9 cellular contexts compared by ENCODE assay signal in genomic region chr6:157019733-157020132, GRCh38.
DNase-seq lines count a peak whose midpoint lies in the region; ATAC-seq and TF ChIP-seq lines count a peak whose summit lies in the region.
"Had no signal": no experiment of that assay in that cellular context is flagged by ENCODE, and none has a peak within 500 bp of the region (broad histone marks: within the 10 kb centered on the region; RNA-seq: fewer than 3 reads in every experiment).

No MANE protein-coding gene starts in this region.

- H3K27me3 ChIP-seq in SK-N-SH (ENCODE audit: insufficient read depth) (no peaks in the 10 kb centered on the region), RWPE2 (ENCODE audit: insufficient read depth, poor library complexity, severe bottlenecking) (no peaks in the 10 kb centered on the region), fibroblast of lung (ENCODE audit: control insufficient read depth, insufficient read depth, low read length) (no peaks in the 10 kb centered on the region), spleen (replicated peaks in 1 of 7) (no peaks in the 10 kb centered on the region), upper lobe of right lung (no peaks in the 10 kb centered on the region)
- H3K27me3 ChIP-seq: cardiac muscle cell had no signal

- H3K27ac ChIP-seq in SK-N-SH (ENCODE audit: low read depth in 2 of 2, low read length in 1 of 2) (peak overlapping the region; percentile 98), RWPE2 (ENCODE audit: poor library complexity, severe bottlenecking) (peak overlapping the region; percentile 87), fibroblast of lung (ENCODE audit: insufficient read depth, low read length) (peak overlapping the region; percentile 22), spleen (peak overlapping the region in 7 of 8 donors; percentile 98 to 100 (median 100)), upper lobe of right lung (no peak overlapping the region)

- H3K36me3 ChIP-seq in SK-N-SH (replicated peaks in 1 of 2; ENCODE audit: control insufficient read depth in 1 of 2, insufficient read depth in 2 of 2, low read length in 1 of 2): no peaks in the 10 kb centered on the region
- no peaks in the 10 kb centered on the region for H3K36me3 ChIP-seq in RWPE2 (ENCODE audit: low read depth)
- no peaks in the 10 kb centered on the region for H3K36me3 ChIP-seq in fibroblast of lung (ENCODE audit: control insufficient read depth, insufficient read depth, low read length)
- no peaks in the 10 kb centered on the region for H3K36me3 ChIP-seq in spleen
- H3K36me3 ChIP-seq in upper lobe of right lung: no peaks in the 10 kb centered on the region
- H3K36me3 ChIP-seq: cardiac muscle cell had no signal

- TF ChIP-seq EP300 in SK-N-SH (IDR thresholded peaks at IDR 0.05; ENCODE audit: borderline replicate concordance in 1 of 2, low read depth in 1 of 2, low read length in 1 of 2): no peak

- H3K79me2 ChIP-seq in SK-N-SH (ENCODE audit: insufficient read depth) (peaks cover 82% of the 10 kb centered on the region), fibroblast of lung (ENCODE audit: control insufficient read depth, insufficient read depth, low read length) (peaks cover 34% of the 10 kb centered on the region)

- POLR2A ChIA-PET in SK-N-SH (lab: Yijun Ruan, JAX): interaction anchor here (0.9 kb wide), 1 partner anchor 241 kb away, joined by 3 read pairs; no protein-coding TSS in a partner anchor

- H3K4me2 ChIP-seq in SK-N-SH: peak overlapping the region; percentile 52; the same call in 1 of the 2 replicates
- H3K4me2 ChIP-seq in fibroblast of lung (ENCODE audit: extremely low read depth, insufficient read depth, low read length): peak overlapping the region; percentile 53

- H3K4me1 ChIP-seq in SK-N-SH (ENCODE audit: control insufficient read depth in 1 of 2, insufficient read depth in 2 of 2, low read depth in 1 of 2, low read length in 1 of 2) (peaks cover 7 to 16% of the 10 kb centered on the region in 2 experiments), RWPE2 (ENCODE audit: insufficient read depth, poor library complexity, severe bottlenecking) (peaks cover 16% of the 10 kb centered on the region), fibroblast of lung (ENCODE audit: control insufficient read depth, extremely low read depth, insufficient read depth, low read length) (peaks cover 7% of the 10 kb centered on the region), spleen (peaks cover 35 to 89% (median 54%) of the 10 kb centered on the region in 6 donors), upper lobe of right lung (peaks cover 32% of the 10 kb centered on the region)

- H2AFZ ChIP-seq in SK-N-SH (ENCODE audit: low read depth): no peak overlapping the region
- H2AFZ ChIP-seq in fibroblast of lung (ENCODE audit: low read length): no peak overlapping the region

- TF ChIP-seq CTCF in SK-N-SH (IDR thresholded peaks at IDR 0.05) (peak; percentile 11; the same call in 1 of the 2 replicates), RWPE2 (IDR thresholded peaks at IDR 0.05; ENCODE audit: poor library complexity, severe bottlenecking) (no peak), fibroblast of lung (conservative IDR thresholded peaks at IDR 0.05 in 1 of 2, IDR thresholded peaks at IDR 0.05 in 1 of 2; ENCODE audit: low read depth in 1 of 2, low read length in 2 of 2) (peak in 1 of 2 donors; percentile 19), spleen (IDR thresholded peaks at IDR 0.05 in 8 of 11, conservative IDR thresholded peaks at IDR 0.05 in 3 of 11) (peak in 4 of 11 experiments; percentile 7 to 21 (median 16)), upper lobe of right lung (IDR thresholded peaks at IDR 0.05) (no peak)

- CTCF ChIA-PET in SK-N-SH (lab: Yijun Ruan, JAX): interaction anchor here (0.9 to 1.9 kb wide), 7 partner anchors 9 to 240 kb away, joined by 3 to 5 read pairs (median 3); no protein-coding TSS in a partner anchor

- H3F3A ChIP-seq in SK-N-SH (replicated peaks; ENCODE audit: insufficient read depth): peaks cover 27% of the 10 kb centered on the region

- TF ChIP-seq POLR2A in spleen (IDR thresholded peaks at IDR 0.05): no peak

- DNase-seq in SK-N-SH (no peak), RWPE2 (ENCODE audit: low spot score) (no peak), fibroblast of lung (ENCODE audit: low read depth in 2 of 2) (peak in 1 of 2 donors; percentile 56), spleen (no peak), NCI-H2227 (lab: John Stamatoyannopoulos, UW; ENCODE audit: unreplicated experiment) (no peak), upper lobe of right lung (no peak)

- intact Hi-C loops in spleen (cut with DNase I; ENCODE audit: low total_unique reads): loop anchor here (5.0 kb wide), 1 partner anchor 237 kb away; no protein-coding TSS in a partner anchor
- intact Hi-C loops in upper lobe of right lung (cut with DNase I): loop anchor here (10.0 kb wide), 1 partner anchor 165 kb away; no protein-coding TSS in a partner anchor

- 86% methylated on average over 7 of the region's 7 CpGs for WGBS in SK-N-SH (ENCODE audit: low lambda C conversion rate)
- 37 to 57% (median 45%) methylated on average over 7 of the region's 7 CpGs for WGBS in spleen, 5 donors

- no peak for ATAC-seq in SK-N-SH treated with all-trans-retinoic acid at 6 μM for 48 hours
- ATAC-seq in RWPE2 (ENCODE audit: low read depth): no peak
- ATAC-seq in HG02884 (IDR thresholded peaks at IDR 0.05; ENCODE audit: unreplicated experiment): no peak
- ATAC-seq in upper lobe of right lung: no peak

- H3K4me3 ChIP-seq in SK-N-SH (ENCODE audit: low read depth in 2 of 2, low read length in 1 of 2) (no peak overlapping the region), RWPE2 (ENCODE audit: severe bottlenecking) (no peak overlapping the region), fibroblast of lung (replicated peaks in 1 of 4; ENCODE audit: control extremely low read depth in 1 of 4, insufficient read depth in 1 of 4, low read depth in 3 of 4, low read length in 4 of 4) (peak overlapping the region in 1 of 4 experiments; percentile 79), spleen (peak overlapping the region in 1 of 8 donors; percentile 87), upper lobe of right lung (no peak overlapping the region)

- H3K9ac ChIP-seq in SK-N-SH: peak overlapping the region; percentile 99; the same call in 1 of the 2 replicates
- H3K9ac ChIP-seq in fibroblast of lung (ENCODE audit: insufficient read depth, low read length): no peak overlapping the region

- TF ChIP-seq RAD21 in SK-N-SH (IDR thresholded peaks at IDR 0.05; ENCODE audit: low read length): peak; percentile 29

- H3K9me2 ChIP-seq in SK-N-SH: no peaks in the 10 kb centered on the region

- peaks cover 20% of the 10 kb centered on the region for H4K20me1 ChIP-seq in SK-N-SH (ENCODE audit: insufficient read depth)
- no peaks in the 10 kb centered on the region for H4K20me1 ChIP-seq in fibroblast of lung (ENCODE audit: control insufficient read depth, extremely low read depth, insufficient read depth, low read length)

- no peaks in the 10 kb centered on the region for H3K9me3 ChIP-seq in SK-N-SH
- H3K9me3 ChIP-seq in RWPE2 (ENCODE audit: severe bottlenecking): no peaks in the 10 kb centered on the region
- no peaks in the 10 kb centered on the region for H3K9me3 ChIP-seq in fibroblast of lung (ENCODE audit: control insufficient read depth, insufficient read depth, low read depth, low read length)
- no peaks in the 10 kb centered on the region for H3K9me3 ChIP-seq in spleen
- H3K9me3 ChIP-seq in upper lobe of right lung: no peaks in the 10 kb centered on the region

TF ChIP-seq in SK-N-SH, 30 proteins besides CTCF, POLR2A, EP300 and RAD21 (continues in another document):
- TF ChIP-seq NFIC (IDR thresholded peaks at IDR 0.05; ENCODE audit: borderline replicate concordance) (no peak), RFX5 (IDR thresholded peaks at IDR 0.05; ENCODE audit: low read length) (no peak), NRF1 (IDR thresholded peaks at IDR 0.05; ENCODE audit: low read depth, low read length) (no peak), POLR2AphosphoS5 (IDR thresholded peaks at IDR 0.05; ENCODE audit: low read depth, low read length) (no peak), IRF3 (IDR thresholded peaks at IDR 0.05; ENCODE audit: low read depth, low read length) (no peak), TCF12 (IDR thresholded peaks at IDR 0.05) (no peak), TAF1 (IDR thresholded peaks at IDR 0.05; ENCODE audit: borderline replicate concordance, low read depth, low read length) (no peak)

TF ChIP-seq in SK-N-SH treated with all-trans-retinoic acid at 6 μM for 48 hours, 23 proteins besides CTCF, POLR2A, EP300 and RAD21:
- no peak for TF ChIP-seq ZNF565 (CRISPR knock-in tag; conservative IDR thresholded peaks at IDR 0.05; ENCODE audit: low read depth)
- TF ChIP-seq OSR1 (CRISPR knock-in tag; IDR thresholded peaks at IDR 0.05): no peak
- no peak for TF ChIP-seq GLIS3 (CRISPR knock-in tag; IDR thresholded peaks at IDR 0.05)
